Comparison of ENCODE assay signal across 2 cellular contexts in genomic region chr16:11560701-11561439, GRCh38.
TF ChIP-seq lines count a peak whose summit lies in the region.

No MANE protein-coding gene starts in this region.

TF ChIP-seq in WTC11, 78 proteins besides CTCF, POLR2A, EP300 and RAD21:
- no peak for TF ChIP-seq TCF7 (CRISPR knock-in tag; IDR thresholded peaks at IDR 0.05; ENCODE audit: low read depth)
- TF ChIP-seq NFYB (CRISPR knock-in tag; conservative IDR thresholded peaks at IDR 0.05; ENCODE audit: low read depth): no peak
- no peak for TF ChIP-seq MAX (CRISPR knock-in tag; IDR thresholded peaks at IDR 0.05)
- no peak for TF ChIP-seq AFF4 (CRISPR knock-in tag; IDR thresholded peaks at IDR 0.05; ENCODE audit: borderline replicate concordance)
- no peak for TF ChIP-seq ZNF396 (CRISPR knock-in tag; IDR thresholded peaks at IDR 0.05; ENCODE audit: borderline replicate concordance)
- TF ChIP-seq AR (CRISPR knock-in tag; IDR thresholded peaks at IDR 0.05): no peak
- no peak for TF ChIP-seq JUN (CRISPR knock-in tag; IDR thresholded peaks at IDR 0.05)
- no peak for TF ChIP-seq GRHL2 (CRISPR knock-in tag; IDR thresholded peaks at IDR 0.05; ENCODE audit: insufficient replicate concordance, severe bottlenecking)
- TF ChIP-seq MYBL2 (CRISPR knock-in tag; IDR thresholded peaks at IDR 0.05): no peak
TF ChIP-seq in WTC11: peak in this region for 0.

TF ChIP-seq in K562, 482 proteins besides CTCF, POLR2A, EP300 and RAD21:
- TF ChIP-seq SLC30A9 (CRISPR knock-in tag; IDR thresholded peaks at IDR 0.05) (no peak), MEIS2 (IDR thresholded peaks at IDR 0.05; ENCODE audit: partially characterized antibody) (peak; percentile 4), EGR1 (conservative IDR thresholded peaks at IDR 0.05) (no peak)
